18 cellular contexts compared by ENCODE assay signal in genomic region chr3:156217674-156218352, GRCh38.
DNase-seq lines count a peak whose midpoint lies in the region; ATAC-seq and TF ChIP-seq lines count a peak whose summit lies in the region.
"Had no signal": no experiment of that assay in that cellular context is flagged by ENCODE, and none has a peak within 500 bp of the region (broad histone marks: within the 10 kb centered on the region; RNA-seq: fewer than 3 reads in every experiment).

No MANE protein-coding gene starts in this region.

- H3K79me2 ChIP-seq in smooth muscle cell (ENCODE audit: low read depth), result no peaks in the 10 kb centered on the region

- H3K4me2 ChIP-seq in smooth muscle cell, result peak overlapping the region; percentile 53

- DNase-seq in H4 (ENCODE audit: low spot score) (peak; percentile 51), T1000 (lab: John Stamatoyannopoulos, UW) (peak; percentile 69), foreskin keratinocyte (peak; percentile 46 to 79), smooth muscle cell (lab: John Stamatoyannopoulos, UW; ENCODE audit: unreplicated experiment) (peak; percentile 23), immature natural killer cell (no peak), tibial nerve (ENCODE audit: low spot score in 2 of 2) (no peak), NCI-H526 treated with DMSO at 0.1 percent for 48 hours (lab: John Stamatoyannopoulos, UW) (no peak)
- DNase-seq: activated B cell treated with CpG ODN at 0.5 μM for 24 hours; activated naive CD4-positive, alpha-beta T cell; CD4-positive, CD25-positive, alpha-beta regulatory T cell; H9; Karpas-422; left lung; naive thymus-derived CD4-positive, alpha-beta T cell; stimulated activated CD4-positive, alpha-beta T cell treated with anti-CD3 and anti-CD28 coated beads, Interleukin-4, amount 100 ng/mL, for 24 hours had no signal

- no peak for TF ChIP-seq POLR2A in tibial nerve (IDR thresholded peaks at IDR 0.05)

- H3K9ac ChIP-seq in smooth muscle cell (ENCODE audit: low read depth), result peak overlapping the region; percentile 45

- peaks cover 0 to 12% (median 6%) of the 10 kb centered on the region in 3 donors for H3K27me3 Mint-ChIP-seq in immature natural killer cell (ENCODE audit: low read depth in 3 of 3)

- H3K4me1 Mint-ChIP-seq in immature natural killer cell, result no peaks in the 10 kb centered on the region
- H3K4me1 Mint-ChIP-seq: activated B cell treated with CpG ODN at 0.5 μM for 24 hours; CD4-positive, CD25-positive, alpha-beta regulatory T cell; naive thymus-derived CD4-positive, alpha-beta T cell had no signal

- H3K9me3 Mint-ChIP-seq in immature natural killer cell, result peaks cover 0 to 6% (median under 1%) of the 10 kb centered on the region in 6 donors

- TF ChIP-seq EP300 in tibial nerve (IDR thresholded peaks at IDR 0.05), result no peak

- 7% methylated on average over 9 of the region's 9 CpGs for WGBS in smooth muscle cell (ENCODE audit: low lambda C conversion rate)
- 78 to 79% methylated on average over 9 of the region's 9 CpGs for WGBS in tibial nerve, 2 donors

- no peaks in the 10 kb centered on the region for H4K20me1 ChIP-seq in smooth muscle cell (ENCODE audit: low read depth)

- H3K27me3 ChIP-seq in foreskin keratinocyte (no peaks in the 10 kb centered on the region), smooth muscle cell (ENCODE audit: low read depth) (no peaks in the 10 kb centered on the region), tibial nerve (no peaks in the 10 kb centered on the region)
- H3K27me3 ChIP-seq: cardiac muscle cell, heart left ventricle, left lung, vagina had no signal

- no peaks in the 10 kb centered on the region for H3K36me3 ChIP-seq in smooth muscle cell (ENCODE audit: low read depth)
- H3K36me3 ChIP-seq in tibial nerve, result no peaks in the 10 kb centered on the region
- H3K36me3 ChIP-seq: cardiac muscle cell, heart left ventricle, left lung, vagina had no signal

- H3K27ac Mint-ChIP-seq in immature natural killer cell, result no peak overlapping the region
- H3K27ac Mint-ChIP-seq: activated B cell treated with CpG ODN at 0.5 μM for 24 hours; CD4-positive, CD25-positive, alpha-beta regulatory T cell; naive thymus-derived CD4-positive, alpha-beta T cell had no signal

- no peak for TF ChIP-seq CTCF in foreskin keratinocyte (conservative IDR thresholded peaks at IDR 0.05)
- TF ChIP-seq CTCF in smooth muscle cell (IDR thresholded peaks at IDR 0.05; ENCODE audit: borderline replicate concordance, insufficient read depth, poor library complexity, severe bottlenecking), result no peak
- no peak for TF ChIP-seq CTCF in tibial nerve (IDR thresholded peaks at IDR 0.05)

- H3K9me3 ChIP-seq in smooth muscle cell (replicated peaks; ENCODE audit: low read depth), result no peaks in the 10 kb centered on the region
- H3K9me3 ChIP-seq in tibial nerve, result peaks cover 0 to 4% (median 0%) of the 10 kb centered on the region in 4 donors
- H3K9me3 ChIP-seq: left lung, vagina had no signal

- H3K4me3 Mint-ChIP-seq in immature natural killer cell, result no peak overlapping the region
- H3K4me3 Mint-ChIP-seq: activated B cell treated with CpG ODN at 0.5 μM for 24 hours; CD4-positive, CD25-positive, alpha-beta regulatory T cell; H9; naive thymus-derived CD4-positive, alpha-beta T cell had no signal

- H3K27ac ChIP-seq in foreskin keratinocyte (no peak overlapping the region), smooth muscle cell (ENCODE audit: low read depth) (peak overlapping the region; percentile 91), tibial nerve (no peak overlapping the region)
- H3K27ac ChIP-seq: cardiac muscle cell, heart left ventricle, left lung, vagina had no signal

- H3K4me1 ChIP-seq in foreskin keratinocyte (peaks cover 18% of the 10 kb centered on the region), smooth muscle cell (ENCODE audit: low read depth) (peaks cover 9% of the 10 kb centered on the region), tibial nerve (no peaks in the 10 kb centered on the region)
- H3K4me1 ChIP-seq: heart left ventricle, left lung, vagina had no signal

- H3K4me3 ChIP-seq in smooth muscle cell, result no peak overlapping the region
- no peak overlapping the region for H3K4me3 ChIP-seq in tibial nerve
- H3K4me3 ChIP-seq: cardiac muscle cell, heart left ventricle, left lung, vagina had no signal

- peak; percentile 74 for ATAC-seq in foreskin keratinocyte
- ATAC-seq: heart left ventricle; left lung; naive thymus-derived CD4-positive, alpha-beta T cell had no signal

- H2AFZ ChIP-seq in smooth muscle cell (ENCODE audit: low read depth), result no peak overlapping the region

- H3K36me3 Mint-ChIP-seq in immature natural killer cell, result no peaks in the 10 kb centered on the region
- H3K36me3 Mint-ChIP-seq: CD4-positive, CD25-positive, alpha-beta regulatory T cell had no signal

- peaks cover 15% of the 10 kb centered on the region for H3F3A ChIP-seq in smooth muscle cell (ENCODE audit: low read depth)

Comparison
In these comparisons a context has a peak if more than half of its experiments do, and no peak if none do; other contexts are left out.
1. DNase-seq: peak in H4 (single experiment), T1000 (single experiment), foreskin keratinocyte (2 of 2) and smooth muscle cell (single experiment); none in immature natural killer cell (0 of 3), tibial nerve (0 of 2) and NCI-H526 treated with DMSO at 0.1 percent for 48 hours (single experiment).